In genomic region chr15:32536507-32537172, GRCh38 we compare ENCODE assay signal across 8 cellular contexts. TPM values are rescaled to one million over a fixed set of nuclear protein-coding genes. Genes with fewer than 3 reads are reported as not detected.
DNase-seq lines count a peak whose midpoint lies in the region; ATAC-seq and TF ChIP-seq lines count a peak whose summit lies in the region.
"Not testable (repeated sequence)": the region's sequence is repeated elsewhere in the genome, so short reads cannot be mapped to it uniquely, and the experiment has no call there.

No MANE protein-coding gene starts in this region.

- not testable (repeated sequence) for H3K27me3 ChIP-seq in adrenal gland

- H3K36me3 Mint-ChIP-seq in neural crest cell (ENCODE audit: low read depth): not testable (repeated sequence)

- not testable (repeated sequence) for H3K27me3 Mint-ChIP-seq in neural crest cell (ENCODE audit: low read depth)

- not testable (repeated sequence) for H3K4me1 ChIP-seq in adrenal gland (replicated peaks in 1 of 2)

- peak overlapping the region in 3 of 4 donors; percentile 33 to 73 (median 34) for H3K4me3 ChIP-seq in adrenal gland

- WGBS in adrenal gland, 4 donors: 0 to 1% (median 0%) methylated on average over 2 to 22 of the region's 61 CpGs

- H3K9me3 Mint-ChIP-seq in neural crest cell: not testable (repeated sequence)

- peak overlapping the region in 4 of 5 donors; percentile 75 to 86 (median 84) for H3K27ac ChIP-seq in adrenal gland

- peak in 1 of 2 donors; percentile 33 for TF ChIP-seq POLR2A in adrenal gland (IDR thresholded peaks at IDR 0.05)

- not testable (repeated sequence) for TF ChIP-seq CTCF in adrenal gland (IDR thresholded peaks at IDR 0.05); neural crest cell (conservative IDR thresholded peaks at IDR 0.05)

- DNase-seq in CMK (ENCODE audit: low read depth) (peak; percentile 2), T-helper 9 cell (peak; percentile 6), adrenal gland (peak; percentile 31 to 66 (median 47)), Right ventricle myocardium superior (peak; percentile 74), neural crest cell (ENCODE audit: low read depth, low spot score) (peak; percentile 18)
- DNase-seq in stimulated activated CD8-positive, alpha-beta memory T cell treated with anti-CD3 and anti-CD28 coated beads, Interleukin-2, amount 100 ng/mL, for 48 hours (ENCODE audit: low read depth in 2 of 2): peak; percentile 11 to 33

- ATAC-seq in GM21526 (IDR thresholded peaks at IDR 0.05; ENCODE audit: low FRiP score, unreplicated experiment) (peak; percentile 69), HG03442 (IDR thresholded peaks at IDR 0.05; ENCODE audit: unreplicated experiment) (peak; percentile 67), Right ventricle myocardium superior (ENCODE audit: poor library complexity) (peak; percentile 98)

- not testable (repeated sequence) for H3K27ac Mint-ChIP-seq in neural crest cell (ENCODE audit: unreplicated experiment)

- not testable (repeated sequence) for H3K36me3 ChIP-seq in adrenal gland (replicated peaks in 1 of 2)

- not testable (repeated sequence) for H3K9me3 ChIP-seq in adrenal gland (replicated peaks in 1 of 3)

- H3K4me1 Mint-ChIP-seq in neural crest cell: not testable (repeated sequence)

- intact Hi-C loops in adrenal gland (cut with DNase I); Right ventricle myocardium superior (cut with DNase I): not testable (repeated sequence)

- peak overlapping the region; percentile 38 for H3K4me3 Mint-ChIP-seq in neural crest cell

RNA-seq across cellular contexts. Expression of gene GOLGA8N, which starts 56.6 kb away (rescaled TPM):
- total RNA-seq in adrenal gland: 1 to 10 TPM; 3.0 to 9.5 (median 6.5) TPM
- polyA plus RNA-seq in adrenal gland: 10 to 100 TPM in 1 of 3 donors, 1 to 10 TPM in 2; 5.0 to 15.0 (median 9.3) TPM
- 7.4 TPM for total RNA-seq in Right ventricle myocardium superior
- total RNA-seq in neural crest cell: 2.2 and 2.6 TPM in 2 replicates

Comparison
In these comparisons a context has a peak if more than half of its experiments do, and no peak if none do; other contexts are left out.
1. Peak in every context shown above with its lines: DNase-seq, ATAC-seq, H3K4me3 ChIP-seq and H3K27ac ChIP-seq.
2. DNase-seq: peak in every context shown above with its lines; median percentile 74 in Right ventricle myocardium superior; 47 in adrenal gland; 22 in stimulated activated CD8-positive, alpha-beta memory T cell treated with anti-CD3 and anti-CD28 coated beads, Interleukin-2, amount 100 ng/mL, for 48 hours; 18 in neural crest cell; 6 in T-helper 9 cell; 2 in CMK.